ENCODE assay signal across 20 cellular contexts in the genomic region with DNA sequence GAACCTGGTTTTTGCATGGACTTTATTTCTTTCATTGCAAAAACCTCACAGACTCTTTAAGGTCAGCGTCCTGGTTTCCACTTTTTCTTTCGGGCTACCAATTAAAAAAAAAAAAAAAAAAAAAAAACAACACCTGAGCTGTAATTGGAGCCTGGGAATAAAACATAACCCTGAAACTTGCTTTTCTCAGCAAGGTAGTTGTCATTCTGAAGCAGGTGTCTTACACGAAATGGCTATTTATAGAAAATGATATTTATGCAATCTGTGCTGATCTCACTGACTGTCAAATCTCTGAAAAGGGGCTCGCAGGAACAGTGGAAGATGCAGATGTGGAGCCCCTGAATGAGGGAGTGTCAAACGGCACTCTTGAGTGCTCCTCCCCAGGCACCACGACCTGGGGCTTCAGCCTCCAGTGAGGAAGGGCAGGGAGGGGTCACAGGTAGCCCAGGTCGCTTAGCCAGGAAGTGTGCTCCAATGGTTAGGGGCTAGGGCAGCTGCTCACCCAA.
"Had no signal": no experiment of that assay in that cellular context is flagged by ENCODE, and none has a peak within 500 bp of the region (broad histone marks: within the 10 kb centered on the region; RNA-seq: fewer than 3 reads in every experiment).

No MANE protein-coding gene starts in this region.

- H3K27me3 Mint-ChIP-seq: activated naive CD8-positive, alpha-beta T cell had no signal

- H3K27ac Mint-ChIP-seq: activated CD8-positive, alpha-beta memory T cell treated with anti-CD3 and anti-CD28 coated beads, Interleukin-2, amount 10 ng/mL, durations not matched to agents 7 days and 5 days; activated CD8-positive, alpha-beta T cell treated with anti-CD3 and anti-CD28 coated beads, Interleukin-2, amount 10 ng/mL, durations not matched to agents 7 days and 5 days; activated naive CD8-positive, alpha-beta T cell; activated T-helper 2 cell treated with anti-CD3 and anti-CD28 coated beads, Interferon-gamma antibody, Interleukin-2, Interleukin-4, amounts not matched to agents 10 μg/mL and 5 μg/mL and 100 μg/mL, durations not matched to agents 14 hours and 24 hours and 36 hours; natural killer cell; WTC11 had no signal

- H3K4me3 ChIP-seq: left lung, lower lobe of right lung, tibial nerve had no signal

- DNase-seq: activated CD4-positive, alpha-beta T cell treated with anti-CD3 and anti-CD28 coated beads, Interleukin-2, amount 50 U/mL, for 1 hour; activated CD8-positive, alpha-beta memory T cell treated with anti-CD3 and anti-CD28 coated beads, Interleukin-2, amount 10 ng/mL, durations not matched to agents 7 days and 5 days; activated CD8-positive, alpha-beta T cell treated with anti-CD3 and anti-CD28 coated beads, Interleukin-2, amount 10 ng/mL, durations not matched to agents 7 days and 5 days; activated T-cell treated with anti-CD3 and anti-CD28 coated beads, Interleukin-2, amount 50 U/mL, for 48 hours; anterior cingulate cortex; dermis blood vessel endothelial cell; effector CD4-positive, alpha-beta T cell; kidney glomerular epithelial cell; left lung; lower lobe of right lung; mesenchymal stem cell; natural killer cell; right cardiac atrium; stimulated activated CD4-positive, alpha-beta T cell treated with anti-CD3 and anti-CD28 coated beads, Interleukin-2, amount 100 ng/mL, for 48 hours; stimulated activated naive CD4-positive, alpha-beta T cell treated with Interleukin-2 at 50 U/mL for 16 hours; T-helper 2 cell had no signal

- H3K9me3 ChIP-seq: left lung, lower lobe of right lung, tibial nerve had no signal

- H3K4me3 Mint-ChIP-seq: activated CD8-positive, alpha-beta memory T cell treated with anti-CD3 and anti-CD28 coated beads, Interleukin-2, amount 10 ng/mL, durations not matched to agents 7 days and 5 days; activated CD8-positive, alpha-beta T cell treated with anti-CD3 and anti-CD28 coated beads, Interleukin-2, amount 10 ng/mL, durations not matched to agents 7 days and 5 days; activated naive CD8-positive, alpha-beta T cell; natural killer cell; WTC11 had no signal

- H3K36me3 ChIP-seq: left lung, lower lobe of right lung, tibial nerve had no signal

- ATAC-seq: activated CD8-positive, alpha-beta memory T cell treated with anti-CD3 and anti-CD28 coated beads, Interleukin-2, amount 10 ng/mL, durations not matched to agents 7 days and 5 days; activated CD8-positive, alpha-beta T cell treated with anti-CD3 and anti-CD28 coated beads, Interleukin-2, amount 10 ng/mL, durations not matched to agents 7 days and 5 days; left lung; lower lobe of right lung; natural killer cell; right cardiac atrium; WTC11 had no signal

- H3K36me3 Mint-ChIP-seq: activated CD8-positive, alpha-beta memory T cell treated with anti-CD3 and anti-CD28 coated beads, Interleukin-2, amount 10 ng/mL, durations not matched to agents 7 days and 5 days; activated naive CD8-positive, alpha-beta T cell; natural killer cell; WTC11 had no signal

- H3K27ac ChIP-seq: left lung, lower lobe of right lung, tibial nerve had no signal

- H3K27me3 ChIP-seq: left lung, tibial nerve had no signal

- H3K9me3 Mint-ChIP-seq: activated T-helper 2 cell treated with anti-CD3 and anti-CD28 coated beads, Interferon-gamma antibody, Interleukin-2, Interleukin-4, amounts not matched to agents 10 μg/mL and 5 μg/mL and 100 μg/mL, durations not matched to agents 14 hours and 24 hours and 36 hours; natural killer cell; WTC11 had no signal
